ENCODE assay signal across 8 cellular contexts in the genomic region with DNA sequence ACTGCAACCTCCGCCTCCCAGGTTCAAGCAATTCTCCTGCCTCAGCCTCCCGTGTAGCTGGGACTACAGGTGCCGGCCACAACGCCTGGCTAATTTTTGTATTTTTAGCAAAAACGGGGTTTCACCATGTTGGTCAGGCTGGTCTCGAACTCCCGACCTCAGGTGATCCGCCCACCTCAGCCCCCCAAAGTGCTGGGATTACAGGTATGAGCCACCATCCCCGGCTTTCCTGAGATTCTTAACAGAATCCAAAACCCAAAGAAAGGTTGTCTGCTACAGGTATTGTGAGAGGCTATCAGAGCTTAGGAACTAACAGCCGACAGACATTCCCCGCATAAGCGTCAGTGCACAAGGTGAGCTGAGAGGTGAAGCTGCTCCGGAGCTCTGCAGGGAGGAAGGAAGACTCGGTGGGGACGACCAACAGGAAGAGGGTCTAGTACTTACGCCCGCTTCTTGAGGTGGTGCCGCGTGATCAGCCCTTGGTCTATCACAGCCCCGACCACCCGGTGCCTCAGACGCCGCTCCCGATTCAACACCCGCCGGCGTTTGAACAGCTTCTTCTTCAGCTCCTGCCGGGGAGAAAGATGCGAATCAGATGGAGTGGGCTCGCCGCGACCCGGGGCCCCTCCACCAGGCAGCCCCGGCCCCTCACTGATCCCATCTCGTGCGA.
DNase-seq lines count a peak whose midpoint lies in the region; ATAC-seq and TF ChIP-seq lines count a peak whose summit lies in the region.

No MANE protein-coding gene starts in this region.

- no peak for TF ChIP-seq CTCF in GM10248 (IDR thresholded peaks at IDR 0.05; ENCODE audit: control extremely low read depth, extremely low read depth, low read depth, missing control alignments)

- POLR2A ChIA-PET in GM10248 (lab: Yijun Ruan, JAX) = interaction anchor here (0.5 to 3.8 kb wide), 52 partner anchors 9 to 1527 kb away, joined by 3 to 95 read pairs (median 6); a partner anchor contains a TSS

- peak; percentile 71 for DNase-seq in GM10248 (ENCODE audit: extremely low spot score)
- peak; percentile 70 to 77 for DNase-seq in Kasumi-1 (lab: John Stamatoyannopoulos, UW)
- peak in 22 of 61 donors; percentile 38 to 77 (median 66) for DNase-seq in caudate nucleus (lab: John Stamatoyannopoulos, UW)
- DNase-seq in left kidney (ENCODE audit: low read depth, low spot score) = peak; percentile 92
- DNase-seq in stimulated activated CD8-positive, alpha-beta memory T cell treated with anti-CD3 and anti-CD28 coated beads, Interleukin-15, amount 100 ng/mL, for 24 hours (ENCODE audit: low read depth) = peak; percentile 22
- DNase-seq in middle frontal gyrus (ENCODE audit: extremely low spot score, low spot score) = no peak

- peak; percentile 20 for ATAC-seq in GM21825 (IDR thresholded peaks at IDR 0.05; ENCODE audit: unreplicated experiment)
- ATAC-seq in SK-N-SH treated with all-trans-retinoic acid at 6 μM for 48 hours = peak; percentile 65

- peak overlapping the region; percentile 83 for H3K27ac ChIP-seq in caudate nucleus (ENCODE audit: low read depth, low read length)

- CTCF ChIA-PET in GM10248 (lab: Yijun Ruan, JAX) = interaction anchor here (0.8 to 2.4 kb wide), 20 partner anchors 8 to 240 kb away, joined by 3 to 11 read pairs (median 6); a partner anchor contains a TSS

TF ChIP-seq in SK-N-SH treated with all-trans-retinoic acid at 6 μM for 48 hours, 23 proteins besides CTCF, POLR2A, EP300 and RAD21:
- TF ChIP-seq ZNF70 (CRISPR knock-in tag; IDR thresholded peaks at IDR 0.05) (no peak), CSDC2 (CRISPR knock-in tag; IDR thresholded peaks at IDR 0.05) (no peak), ZNF565 (CRISPR knock-in tag; conservative IDR thresholded peaks at IDR 0.05; ENCODE audit: low read depth) (no peak), TOX (CRISPR knock-in tag; IDR thresholded peaks at IDR 0.05; ENCODE audit: borderline replicate concordance) (no peak), TCF4 (CRISPR knock-in tag; IDR thresholded peaks at IDR 0.05; ENCODE audit: borderline replicate concordance) (no peak), ISL1 (CRISPR knock-in tag; IDR thresholded peaks at IDR 0.05) (no peak)
- TF ChIP-seq, protein P1, sequence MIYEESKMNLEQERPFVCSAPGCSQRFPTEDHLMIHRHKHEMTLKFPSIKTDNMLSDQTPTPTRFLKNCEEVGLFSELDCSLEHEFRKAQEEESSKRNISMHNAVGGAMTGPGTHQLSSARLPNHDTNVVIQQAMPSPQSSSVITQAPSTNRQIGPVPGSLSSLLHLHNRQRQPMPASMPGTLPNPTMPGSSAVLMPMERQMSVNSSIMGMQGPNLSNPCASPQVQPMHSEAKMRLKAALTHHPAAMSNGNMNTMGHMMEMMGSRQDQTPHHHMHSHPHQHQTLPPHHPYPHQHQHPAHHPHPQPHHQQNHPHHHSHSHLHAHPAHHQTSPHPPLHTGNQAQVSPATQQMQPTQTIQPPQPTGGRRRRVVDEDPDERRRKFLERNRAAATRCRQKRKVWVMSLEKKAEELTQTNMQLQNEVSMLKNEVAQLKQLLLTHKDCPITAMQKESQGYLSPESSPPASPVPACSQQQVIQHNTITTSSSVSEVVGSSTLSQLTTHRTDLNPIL (CRISPR knock-in tag; IDR thresholded peaks at IDR 0.05; ENCODE audit: low read depth) = no peak
- TF ChIP-seq, protein P2, sequence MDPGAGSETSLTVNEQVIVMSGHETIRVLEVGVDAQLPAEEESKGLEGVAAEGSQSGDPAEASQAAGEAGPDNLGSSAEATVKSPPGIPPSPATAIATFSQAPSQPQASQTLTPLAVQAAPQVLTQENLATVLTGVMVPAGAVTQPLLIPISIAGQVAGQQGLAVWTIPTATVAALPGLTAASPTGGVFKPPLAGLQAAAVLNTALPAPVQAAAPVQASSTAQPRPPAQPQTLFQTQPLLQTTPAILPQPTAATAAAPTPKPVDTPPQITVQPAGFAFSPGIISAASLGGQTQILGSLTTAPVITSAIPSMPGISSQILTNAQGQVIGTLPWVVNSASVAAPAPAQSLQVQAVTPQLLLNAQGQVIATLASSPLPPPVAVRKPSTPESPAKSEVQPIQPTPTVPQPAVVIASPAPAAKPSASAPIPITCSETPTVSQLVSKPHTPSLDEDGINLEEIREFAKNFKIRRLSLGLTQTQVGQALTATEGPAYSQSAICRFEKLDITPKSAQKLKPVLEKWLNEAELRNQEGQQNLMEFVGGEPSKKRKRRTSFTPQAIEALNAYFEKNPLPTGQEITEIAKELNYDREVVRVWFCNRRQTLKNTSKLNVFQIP (CRISPR knock-in tag; IDR thresholded peaks at IDR 0.05; ENCODE audit: borderline replicate concordance, low read depth) = no peak
- TF ChIP-seq, protein P3, sequence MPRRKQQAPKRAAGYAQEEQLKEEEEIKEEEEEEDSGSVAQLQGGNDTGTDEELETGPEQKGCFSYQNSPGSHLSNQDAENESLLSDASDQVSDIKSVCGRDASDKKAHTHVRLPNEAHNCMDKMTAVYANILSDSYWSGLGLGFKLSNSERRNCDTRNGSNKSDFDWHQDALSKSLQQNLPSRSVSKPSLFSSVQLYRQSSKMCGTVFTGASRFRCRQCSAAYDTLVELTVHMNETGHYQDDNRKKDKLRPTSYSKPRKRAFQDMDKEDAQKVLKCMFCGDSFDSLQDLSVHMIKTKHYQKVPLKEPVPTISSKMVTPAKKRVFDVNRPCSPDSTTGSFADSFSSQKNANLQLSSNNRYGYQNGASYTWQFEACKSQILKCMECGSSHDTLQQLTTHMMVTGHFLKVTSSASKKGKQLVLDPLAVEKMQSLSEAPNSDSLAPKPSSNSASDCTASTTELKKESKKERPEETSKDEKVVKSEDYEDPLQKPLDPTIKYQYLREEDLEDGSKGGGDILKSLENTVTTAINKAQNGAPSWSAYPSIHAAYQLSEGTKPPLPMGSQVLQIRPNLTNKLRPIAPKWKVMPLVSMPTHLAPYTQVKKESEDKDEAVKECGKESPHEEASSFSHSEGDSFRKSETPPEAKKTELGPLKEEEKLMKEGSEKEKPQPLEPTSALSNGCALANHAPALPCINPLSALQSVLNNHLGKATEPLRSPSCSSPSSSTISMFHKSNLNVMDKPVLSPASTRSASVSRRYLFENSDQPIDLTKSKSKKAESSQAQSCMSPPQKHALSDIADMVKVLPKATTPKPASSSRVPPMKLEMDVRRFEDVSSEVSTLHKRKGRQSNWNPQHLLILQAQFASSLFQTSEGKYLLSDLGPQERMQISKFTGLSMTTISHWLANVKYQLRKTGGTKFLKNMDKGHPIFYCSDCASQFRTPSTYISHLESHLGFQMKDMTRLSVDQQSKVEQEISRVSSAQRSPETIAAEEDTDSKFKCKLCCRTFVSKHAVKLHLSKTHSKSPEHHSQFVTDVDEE (CRISPR knock-in tag; IDR thresholded peaks at IDR 0.05) = no peak
